ENCODE assay signal across 18 cellular contexts in genomic region chr11:117657801-117658200, GRCh38.
A peak's percentile ranks its signal among the peaks of the same experiment; 100 is the strongest.
DNase-seq lines count a peak whose midpoint lies in the region; ATAC-seq and TF ChIP-seq lines count a peak whose summit lies in the region.
"Had no signal": no experiment of that assay in that cellular context is flagged by ENCODE, and none has a peak within 500 bp of the region (broad histone marks: within the 10 kb centered on the region; RNA-seq: fewer than 3 reads in every experiment).

No MANE protein-coding gene starts in this region.

- no peak for TF ChIP-seq POLR2A in testis (IDR thresholded peaks at IDR 0.05)

- H4K20me1 ChIP-seq in hepatocyte (ENCODE audit: insufficient read depth, poor library complexity, severe bottlenecking) (no peaks in the 10 kb centered on the region), PC-3 (ENCODE audit: low read length) (no peaks in the 10 kb centered on the region)

- H3K27me3 ChIP-seq in hepatocyte (peaks cover 6% of the 10 kb centered on the region), testis (no peaks in the 10 kb centered on the region), PC-3 (ENCODE audit: low read length) (peaks cover 100% of the 10 kb centered on the region)
- H3K27me3 ChIP-seq in CD4-positive, alpha-beta T cell (ENCODE audit: control insufficient read depth, insufficient read depth, low read length) = no peaks in the 10 kb centered on the region
- H3K27me3 ChIP-seq: adrenal gland had no signal

- intact Hi-C loops in Right ventricle myocardium inferior (cut with DNase I) = no loop called here
- intact Hi-C loops in cardiac septum (cut with DNase I) = no loop called here
- intact Hi-C loops in CD4-positive, alpha-beta T cell (cut with DNase I, micrococcal nuclease) = no loop called here
- intact Hi-C loops in testis (cut with DNase I; ENCODE audit: low total_unique reads) = no loop called here
- intact Hi-C loops in PC-3 (cut with micrococcal nuclease) = no loop called here

- peak; percentile 79 for ATAC-seq in Right ventricle myocardium inferior
- no peak for ATAC-seq in CD4-positive, alpha-beta T cell (ENCODE audit: poor library complexity)
- no peak for ATAC-seq in PC-3
- ATAC-seq: A549, K562 had no signal

- H3K36me3 Mint-ChIP-seq in CD4-positive, alpha-beta T cell (ENCODE audit: low read depth) = no peaks in the 10 kb centered on the region
- H3K36me3 Mint-ChIP-seq: activated CD4-positive, alpha-beta memory T cell treated with anti-CD3 and anti-CD28 coated beads for 36 hours; CD4-positive, alpha-beta memory T cell had no signal

- no peaks in the 10 kb centered on the region for H3K9me3 Mint-ChIP-seq in CD4-positive, alpha-beta T cell
- H3K9me3 Mint-ChIP-seq: activated CD4-positive, alpha-beta memory T cell treated with anti-CD3 and anti-CD28 coated beads for 36 hours; CD4-positive, alpha-beta memory T cell had no signal

- H2AFZ ChIP-seq in hepatocyte = no peak overlapping the region
- no peak overlapping the region for H2AFZ ChIP-seq in PC-3 (ENCODE audit: low read length)

- H3K4me3 Mint-ChIP-seq in CD4-positive, alpha-beta T cell = no peak overlapping the region
- H3K4me3 Mint-ChIP-seq: activated CD4-positive, alpha-beta memory T cell treated with anti-CD3 and anti-CD28 coated beads for 36 hours; CD4-positive, alpha-beta memory T cell had no signal

- no peaks in the 10 kb centered on the region for H3K4me1 Mint-ChIP-seq in CD4-positive, alpha-beta T cell (ENCODE audit: low read depth)
- H3K4me1 Mint-ChIP-seq: CD4-positive, alpha-beta memory T cell had no signal

- no peaks in the 10 kb centered on the region for H3F3A ChIP-seq in PC-3 (ENCODE audit: low read length, unreplicated experiment)

- no peak overlapping the region for H3K27ac Mint-ChIP-seq in CD4-positive, alpha-beta T cell
- H3K27ac Mint-ChIP-seq: activated CD4-positive, alpha-beta memory T cell treated with anti-CD3 and anti-CD28 coated beads for 36 hours; CD4-positive, alpha-beta memory T cell had no signal

- TF ChIP-seq CTCF in hepatocyte (IDR thresholded peaks at IDR 0.05; ENCODE audit: poor library complexity) (no peak), GM10266 (IDR thresholded peaks at IDR 0.05; ENCODE audit: control insufficient read depth, insufficient read depth, low read depth, missing control alignments) (no peak), testis (IDR thresholded peaks at IDR 0.05) (no peak), PC-3 (conservative IDR thresholded peaks at IDR 0.05; ENCODE audit: low read depth, low read length) (no peak)
- no peak for TF ChIP-seq CTCF in CD4-positive, alpha-beta T cell (IDR thresholded peaks at IDR 0.05)

- peak overlapping the region; percentile 38 for H3K27ac ChIP-seq in hepatocyte
- H3K27ac ChIP-seq in CD4-positive, alpha-beta T cell (ENCODE audit: low read depth, low read length) = no peak overlapping the region
- H3K27ac ChIP-seq in testis = no peak overlapping the region
- no peak overlapping the region for H3K27ac ChIP-seq in PC-3 (ENCODE audit: low read length)
- H3K27ac ChIP-seq: A549, adrenal gland, HL-60, SK-N-MC had no signal

- no peaks in the 10 kb centered on the region for H3K27me3 Mint-ChIP-seq in CD4-positive, alpha-beta T cell
- H3K27me3 Mint-ChIP-seq: activated CD4-positive, alpha-beta memory T cell treated with anti-CD3 and anti-CD28 coated beads for 36 hours had no signal

- CTCF ChIA-PET in CD4-positive, alpha-beta T cell (lab: Charles Lee) = no interaction called here
- CTCF ChIA-PET in PC-3 (lab: Charles Lee) = no interaction called here

- H3K36me3 ChIP-seq in hepatocyte (replicated peaks; ENCODE audit: insufficient read depth, low read depth) (no peaks in the 10 kb centered on the region), testis (ENCODE audit: low read depth, missing control alignments) (no peaks in the 10 kb centered on the region), PC-3 (ENCODE audit: low read depth, low read length) (no peaks in the 10 kb centered on the region)
- H3K36me3 ChIP-seq: adrenal gland had no signal

- H3K9me2 ChIP-seq in hepatocyte (replicated peaks; ENCODE audit: insufficient read depth) (no peaks in the 10 kb centered on the region), PC-3 (replicated peaks; ENCODE audit: low read length) (no peaks in the 10 kb centered on the region)

- BruUV-seq in PC-3 (replicated peaks; lab: Mats Ljungman, UMichigan) = no TSS peak

- POLR2A ChIA-PET in CD4-positive, alpha-beta T cell (lab: Charles Lee) = no interaction called here
- POLR2A ChIA-PET in PC-3 (lab: Charles Lee; ENCODE audit: unreplicated experiment) = no interaction called here

- no peak for DNase-seq in Right ventricle myocardium inferior (ENCODE audit: missing footprints)
- DNase-seq in cardiac septum (ENCODE audit: low spot score) = no peak
- peak; percentile 25 for DNase-seq in NCI-H774 (lab: John Stamatoyannopoulos, UW)
- no peak for DNase-seq in hepatocyte (ENCODE audit: low spot score)
- DNase-seq in GM10266 (ENCODE audit: extremely low spot score) = no peak
- DNase-seq in CD4-positive, alpha-beta T cell = no peak
- no peak for DNase-seq in testis
- no peak for DNase-seq in PC-3
- DNase-seq: activated CD4-positive, alpha-beta memory T cell treated with anti-CD3 and anti-CD28 coated beads for 36 hours; adrenal gland; CD4-positive, alpha-beta memory T cell; cortex of kidney; erythroblast; NCI-H1436 had no signal

- H3K9me3 ChIP-seq in hepatocyte (ENCODE audit: low read depth) (no peaks in the 10 kb centered on the region), testis (no peaks in the 10 kb centered on the region), PC-3 (ENCODE audit: low read length) (no peaks in the 10 kb centered on the region; the same call in 1 of the 2 replicates)
- H3K9me3 ChIP-seq in CD4-positive, alpha-beta T cell (ENCODE audit: control insufficient read depth, low read length) = no peaks in the 10 kb centered on the region
- H3K9me3 ChIP-seq: A549, adrenal gland had no signal

- H3K4me1 ChIP-seq in hepatocyte (ENCODE audit: insufficient read depth) (peaks cover 14% of the 10 kb centered on the region), testis (no peaks in the 10 kb centered on the region), PC-3 (ENCODE audit: insufficient read depth, low read length) (no peaks in the 10 kb centered on the region)
- H3K4me1 ChIP-seq: adrenal gland had no signal

- 70% methylated on average over 7 of the region's 7 CpGs for WGBS in hepatocyte (ENCODE audit: low lambda C conversion rate, missing lambda C conversion rate)
- WGBS in testis, 2 donors = 56 to 58% methylated on average over 7 of the region's 7 CpGs

- no peak overlapping the region for H3K9ac ChIP-seq in PC-3 (ENCODE audit: low read length)

- no peak overlapping the region for H3K4me3 ChIP-seq in hepatocyte
- H3K4me3 ChIP-seq in testis = no peak overlapping the region
- no peak overlapping the region for H3K4me3 ChIP-seq in PC-3 (ENCODE audit: low read length)
- H3K4me3 ChIP-seq: A549, adrenal gland, K562, SK-N-MC had no signal

- H3K79me2 ChIP-seq in hepatocyte (no peaks in the 10 kb centered on the region), PC-3 (ENCODE audit: low read length) (no peaks in the 10 kb centered on the region)

- H3K4me2 ChIP-seq in hepatocyte (no peak overlapping the region), PC-3 (ENCODE audit: low read length) (no peak overlapping the region)
- H3K4me2 ChIP-seq: A549 had no signal
